ENCODE assay signal across 12 cellular contexts in the genomic region with DNA sequence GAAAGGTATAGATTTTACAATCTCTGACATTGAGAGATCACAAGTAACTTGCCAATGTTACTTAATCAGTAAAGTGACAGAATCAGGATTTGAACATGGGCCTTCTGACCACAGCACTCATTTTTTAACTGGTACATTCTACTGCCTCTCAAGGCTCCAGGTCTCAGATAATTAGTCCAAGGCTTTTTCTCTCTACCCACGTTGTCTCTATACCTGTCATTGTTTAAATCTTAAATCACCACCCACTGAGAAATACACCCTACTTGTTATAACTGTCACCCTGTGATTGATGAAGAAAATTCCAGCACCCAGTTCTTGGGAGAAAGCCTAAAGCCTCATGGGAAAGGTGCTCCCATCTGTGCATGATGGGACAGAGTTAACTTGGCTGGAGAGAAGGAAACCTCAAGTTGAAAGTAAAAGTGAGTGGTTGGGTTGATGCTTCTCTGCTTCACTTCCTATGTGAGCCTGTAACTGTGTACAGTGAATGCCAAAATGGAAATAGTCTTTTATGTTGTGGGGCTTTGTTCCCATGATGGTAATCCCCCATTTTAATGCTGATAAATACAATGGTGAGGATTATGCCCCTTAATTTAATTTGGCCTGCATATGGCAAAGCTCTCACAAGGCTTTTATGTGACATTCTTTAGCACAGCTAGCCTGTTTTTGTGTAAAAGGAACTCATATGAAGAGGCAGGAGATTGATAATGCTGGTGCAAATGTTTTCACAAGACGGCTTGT.
A peak's percentile ranks its signal among the peaks of the same experiment; 100 is the strongest.
DNase-seq lines count a peak whose midpoint lies in the region; ATAC-seq and TF ChIP-seq lines count a peak whose summit lies in the region.
"Had no signal": no experiment of that assay in that cellular context is flagged by ENCODE, and none has a peak within 500 bp of the region (broad histone marks: within the 10 kb centered on the region; RNA-seq: fewer than 3 reads in every experiment).

No MANE protein-coding gene starts in this region.

- no peak overlapping the region for H3K4me3 Mint-ChIP-seq in activated T-cell treated with anti-CD3 and anti-CD28 coated beads, Interleukin-2, amount 50 U/mL, for 24 hours
- H3K4me3 Mint-ChIP-seq in CD4-positive, alpha-beta memory T cell = no peak overlapping the region
- H3K4me3 Mint-ChIP-seq: CD8-positive, alpha-beta T cell had no signal

- H3K4me1 Mint-ChIP-seq in activated T-cell treated with anti-CD3 and anti-CD28 coated beads, Interleukin-2, amount 50 U/mL, for 24 hours (ENCODE audit: low read depth) = no peaks in the 10 kb centered on the region
- no peaks in the 10 kb centered on the region for H3K4me1 Mint-ChIP-seq in CD4-positive, alpha-beta memory T cell

- no peaks in the 10 kb centered on the region for H3K36me3 Mint-ChIP-seq in activated T-cell treated with anti-CD3 and anti-CD28 coated beads, Interleukin-2, amount 50 U/mL, for 24 hours (ENCODE audit: low read depth)
- no peaks in the 10 kb centered on the region for H3K36me3 Mint-ChIP-seq in CD4-positive, alpha-beta memory T cell
- H3K36me3 Mint-ChIP-seq: CD8-positive, alpha-beta T cell had no signal

- POLR2A ChIA-PET in GM10248 (lab: Yijun Ruan, JAX) = no interaction called here
- POLR2A ChIA-PET in CD4-positive, alpha-beta memory T cell (lab: Charles Lee; ENCODE audit: partially characterized antibody) = no interaction called here

- no peaks in the 10 kb centered on the region for H3K4me1 ChIP-seq in CD4-positive, alpha-beta memory T cell (ENCODE audit: insufficient read depth, low read length)

- CTCF ChIA-PET in GM10248 (lab: Yijun Ruan, JAX) = no interaction called here
- CTCF ChIA-PET in CD4-positive, alpha-beta memory T cell (lab: Charles Lee; ENCODE audit: partially characterized antibody) = no interaction called here

- no peak overlapping the region for H3K27ac Mint-ChIP-seq in activated T-cell treated with anti-CD3 and anti-CD28 coated beads, Interleukin-2, amount 50 U/mL, for 24 hours
- no peak overlapping the region for H3K27ac Mint-ChIP-seq in CD4-positive, alpha-beta memory T cell
- H3K27ac Mint-ChIP-seq: CD8-positive, alpha-beta T cell had no signal

- H3K27ac ChIP-seq in CD4-positive, alpha-beta memory T cell (ENCODE audit: low read depth, low read length) = no peak overlapping the region
- H3K27ac ChIP-seq: neutrophil had no signal

- peak; percentile 77 for ATAC-seq in GM21737 (IDR thresholded peaks at IDR 0.05; ENCODE audit: unreplicated experiment)
- ATAC-seq: CD8-positive, alpha-beta T cell had no signal

- no peaks in the 10 kb centered on the region for H3K36me3 ChIP-seq in CD4-positive, alpha-beta memory T cell (ENCODE audit: insufficient read depth, low read length)
- H3K36me3 ChIP-seq: neutrophil had no signal

- peaks cover 19% of the 10 kb centered on the region for H3K27me3 Mint-ChIP-seq in activated T-cell treated with anti-CD3 and anti-CD28 coated beads, Interleukin-2, amount 50 U/mL, for 24 hours
- peaks cover 6 to 13% of the 10 kb centered on the region in 2 donors for H3K27me3 Mint-ChIP-seq in CD4-positive, alpha-beta memory T cell

- no peaks in the 10 kb centered on the region for H3K9me3 Mint-ChIP-seq in activated T-cell treated with anti-CD3 and anti-CD28 coated beads, Interleukin-2, amount 50 U/mL, for 24 hours
- H3K9me3 Mint-ChIP-seq in CD4-positive, alpha-beta memory T cell = no peaks in the 10 kb centered on the region
- H3K9me3 Mint-ChIP-seq: CD8-positive, alpha-beta T cell had no signal

- DNase-seq in GM10248 (ENCODE audit: extremely low spot score) (peak; percentile 47), LHCN-M2 (ENCODE audit: low read depth) (peak; percentile 21), kidney tubule cell (ENCODE audit: low spot score) (peak; percentile 59), inferior parietal cortex (ENCODE audit: extremely low spot score) (no peak), iPS-NIHi7 (ENCODE audit: extremely low spot score) (no peak)
- no peak for DNase-seq in activated T-cell treated with anti-CD3 and anti-CD28 coated beads, Interleukin-2, amount 50 U/mL, for 24 hours
- DNase-seq in CD4-positive, alpha-beta memory T cell = no peak
- DNase-seq: activated CD8-positive, alpha-beta memory T cell treated with anti-CD3 and anti-CD28 coated beads, Interleukin-2, amount 50 U/mL, for 48 hours; CD8-positive, alpha-beta T cell; NK-92 treated with Interleukin-12 subunit alpha and Interleukin-12 subunit beta, amount 100 ng/mL, for 24 hours had no signal

- H3K27me3 ChIP-seq in CD4-positive, alpha-beta memory T cell (ENCODE audit: insufficient read depth, low read length) = no peaks in the 10 kb centered on the region

- no peak overlapping the region for H3K4me3 ChIP-seq in CD4-positive, alpha-beta memory T cell (ENCODE audit: low read length in 2 of 2)

- intact Hi-C loops in CD4-positive, alpha-beta memory T cell (cut with micrococcal nuclease) = no loop called here

- H3K9me3 ChIP-seq in CD4-positive, alpha-beta memory T cell (ENCODE audit: control insufficient read depth in 1 of 2, low read length in 2 of 2) = no peaks in the 10 kb centered on the region
- H3K9me3 ChIP-seq: neutrophil had no signal

- TF ChIP-seq CTCF in GM10248 (IDR thresholded peaks at IDR 0.05; ENCODE audit: control extremely low read depth, extremely low read depth, low read depth, missing control alignments) = no peak

Comparison
In these comparisons a context has a peak if more than half of its experiments do, and no peak if none do; other contexts are left out.
1. DNase-seq: peak in GM10248 (single experiment), LHCN-M2 (single experiment) and kidney tubule cell (single experiment); none in activated T-cell treated with anti-CD3 and anti-CD28 coated beads, Interleukin-2, amount 50 U/mL, for 24 hours (single experiment), CD4-positive, alpha-beta memory T cell (0 of 5), inferior parietal cortex (single experiment) and iPS-NIHi7 (single experiment).